Comparison of ENCODE assay signal across 14 cellular contexts in the genomic region with DNA sequence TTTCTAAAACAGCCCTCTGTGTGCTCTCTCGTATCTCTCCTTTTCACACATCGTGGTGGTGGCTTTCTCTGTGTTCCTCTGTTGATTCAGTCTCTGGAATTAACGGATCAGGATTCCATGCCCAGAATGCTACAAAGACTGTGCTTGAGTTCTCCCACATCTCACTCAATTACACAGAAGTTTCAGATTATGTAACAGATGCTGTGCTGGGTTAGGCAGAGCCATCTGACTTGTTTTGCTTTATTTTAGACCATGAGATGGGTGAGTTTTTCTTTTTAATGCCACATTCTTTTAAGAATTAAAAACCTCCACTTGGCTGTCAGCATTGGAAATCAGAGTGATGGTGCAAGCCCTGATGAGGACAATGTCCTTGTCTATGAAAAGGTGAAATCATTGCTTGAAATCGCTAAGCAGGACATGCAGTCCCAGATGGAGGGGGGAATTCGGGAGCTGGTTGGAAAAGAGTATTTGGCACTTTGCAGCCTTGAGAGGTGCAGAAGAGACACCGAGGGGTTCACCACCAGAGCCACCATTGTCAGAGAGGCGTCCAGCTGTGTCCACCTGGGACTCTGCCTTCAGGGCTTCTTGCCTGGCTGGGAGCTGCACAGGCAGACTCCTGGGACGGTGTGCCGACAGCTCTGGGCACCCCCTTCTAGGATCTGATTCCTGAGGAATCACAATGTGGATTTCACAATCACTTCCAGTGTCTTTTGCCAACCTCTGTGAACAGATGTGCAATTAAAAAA.
A peak's percentile ranks its signal among the peaks of the same experiment; 100 is the strongest.
DNase-seq lines count a peak whose midpoint lies in the region; ATAC-seq, FAIRE-seq and TF ChIP-seq lines count a peak whose summit lies in the region.
"Had no signal": no experiment of that assay in that cellular context is flagged by ENCODE, and none has a peak within 500 bp of the region (broad histone marks: within the 10 kb centered on the region; RNA-seq: fewer than 3 reads in every experiment).

No MANE protein-coding gene starts in this region.

- BruUV-seq in HepG2 (replicated peaks; lab: Mats Ljungman, UMichigan): no TSS peak

- no peaks in the 10 kb centered on the region for H4K20me1 ChIP-seq in HepG2 (ENCODE audit: insufficient read depth, low read length)

- TF ChIP-seq EP300 in HepG2 (IDR thresholded peaks at IDR 0.05; ENCODE audit: low read depth in 2 of 2, low read length in 2 of 2) (no peak), HepG2 (CRISPR knock-in tag; IDR thresholded peaks at IDR 0.05; ENCODE audit: borderline replicate concordance) (no peak)

- no peak overlapping the region for H3K9ac ChIP-seq in HepG2 (ENCODE audit: insufficient read depth, low read depth, low read length)

- DNase-seq in NCI-H1694 (lab: John Stamatoyannopoulos, UW): peak; percentile 44
- DNase-seq in coronary artery (ENCODE audit: low spot score): no peak
- DNase-seq in HepG2 (ENCODE audit: low spot score): no peak
- DNase-seq in superior temporal gyrus (ENCODE audit: extremely low spot score): peak; percentile 85
- DNase-seq in OCI-M1 (lab: John Stamatoyannopoulos, UW): no peak
- DNase-seq in T-helper 17 cell: no peak
- no peak for DNase-seq in NCI-H2081 treated with DMSO at 0.1 percent for 48 hours (lab: John Stamatoyannopoulos, UW)
- no peak for DNase-seq in NCI-H2081 (lab: John Stamatoyannopoulos, UW)
- DNase-seq: activated naive CD4-positive, alpha-beta T cell treated with anti-CD3 and anti-CD28 coated beads, Interleukin-2, amount 10 ng/mL, durations not matched to agents 7 days and 5 days; GOT3; mucosa of descending colon; NCI-H146 had no signal

- H3K27ac ChIP-seq in coronary artery (peak overlapping the region; percentile 33 to 66), HepG2 (ENCODE audit: extremely low read length, insufficient read depth, low read length) (no peak overlapping the region)

- H3K27me3 ChIP-seq in HepG2 (ENCODE audit: control insufficient read depth in 1 of 2, insufficient read depth in 2 of 2, low read length in 2 of 2): 0 out of 5 replicates have a peak, but pooled peaks cover 0 to 2% of the 10 kb centered on the region in 2 experiments

- no peak overlapping the region for H3K4me3 Mint-ChIP-seq in T-helper 17 cell
- H3K4me3 Mint-ChIP-seq: activated naive CD4-positive, alpha-beta T cell treated with anti-CD3 and anti-CD28 coated beads, Interleukin-2, amount 10 ng/mL, durations not matched to agents 7 days and 5 days; WTC11 had no signal

- H3K4me1 ChIP-seq in HepG2 (ENCODE audit: insufficient read depth, low read length): no peaks in the 10 kb centered on the region

- H3K4me3 ChIP-seq in coronary artery (no peak overlapping the region), HepG2 (replicated peaks in 1 of 3; ENCODE audit: insufficient read depth in 1 of 3, low read depth in 2 of 3, low read length in 3 of 3) (no peak overlapping the region)
- H3K4me3 ChIP-seq: mucosa of descending colon had no signal

- TF ChIP-seq POLR2A in HepG2 (IDR thresholded peaks at IDR 0.05; ENCODE audit: insufficient read depth in 1 of 2, low read depth in 2 of 2, low read length in 2 of 2): no peak

- no peak overlapping the region for H2AFZ ChIP-seq in HepG2 (ENCODE audit: low read length)

- POLR2A ChIA-PET in HepG2 (lab: Yijun Ruan, JAX): no interaction called here

- no peak for FAIRE-seq in HepG2 (lab: Jason Lieb, UNC)
- FAIRE-seq: endothelial cell of umbilical vein had no signal

- intact Hi-C loops in HepG2 (cut with micrococcal nuclease; ENCODE audit: unreplicated experiment): no loop called here

- in situ Hi-C loops in HepG2 (cut with HindIII; ENCODE audit: extremely low pct_ligation_motif_present, low pct_unique_long_range_greater_than_20kb): no loop called here

- no peaks in the 10 kb centered on the region for H3K4me1 Mint-ChIP-seq in T-helper 17 cell
- H3K4me1 Mint-ChIP-seq: activated naive CD4-positive, alpha-beta T cell treated with anti-CD3 and anti-CD28 coated beads, Interleukin-2, amount 10 ng/mL, durations not matched to agents 7 days and 5 days had no signal

- no peak overlapping the region for H3K27ac Mint-ChIP-seq in T-helper 17 cell
- H3K27ac Mint-ChIP-seq: activated naive CD4-positive, alpha-beta T cell treated with anti-CD3 and anti-CD28 coated beads, Interleukin-2, amount 10 ng/mL, durations not matched to agents 7 days and 5 days; WTC11 had no signal

- H3K36me3 ChIP-seq in HepG2 (replicated peaks in 1 of 2; ENCODE audit: control insufficient read depth in 1 of 2, insufficient read depth in 2 of 2, low read length in 2 of 2): no peaks in the 10 kb centered on the region

- H3K27me3 Mint-ChIP-seq in T-helper 17 cell: peaks cover 56% of the 10 kb centered on the region

- CTCF ChIA-PET in HepG2 (lab: Yijun Ruan, JAX; ENCODE audit: low intra/inter-chr PET ratio, low total read pairs): no interaction called here

- peaks cover 4% of the 10 kb centered on the region for H3K36me3 Mint-ChIP-seq in T-helper 17 cell (ENCODE audit: low read depth)
- H3K36me3 Mint-ChIP-seq: activated naive CD4-positive, alpha-beta T cell treated with anti-CD3 and anti-CD28 coated beads, Interleukin-2, amount 10 ng/mL, durations not matched to agents 7 days and 5 days; WTC11 had no signal

- ATAC-seq in HepG2: no peak
- ATAC-seq in T-helper 17 cell: no peak
- ATAC-seq: WTC11 had no signal

- no peak overlapping the region for H3K4me2 ChIP-seq in HepG2 (ENCODE audit: low read depth, low read length)

- 83% methylated on average over 8 of the region's 9 CpGs for WGBS in HepG2 (ENCODE audit: low lambda C conversion rate)

- H3K79me2 ChIP-seq in HepG2 (ENCODE audit: insufficient read depth, low read length): no peaks in the 10 kb centered on the region

- TF ChIP-seq CTCF in coronary artery (IDR thresholded peaks at IDR 0.05) (no peak), HepG2 (CRISPR knock-in tag; IDR thresholded peaks at IDR 0.05) (no peak)

- no peak for TF ChIP-seq RAD21 in HepG2 (CRISPR knock-in tag; IDR thresholded peaks at IDR 0.05)

- H3K9me3 ChIP-seq in HepG2 (ENCODE audit: low read length) (no peaks in the 10 kb centered on the region), T-helper 17 cell (ENCODE audit: control insufficient read depth, low read length, poor library complexity, severe bottlenecking) (no peaks in the 10 kb centered on the region)
- H3K9me3 ChIP-seq: mucosa of descending colon had no signal

TF ChIP-seq in HepG2, 621 proteins besides CTCF, POLR2A, EP300 and RAD21:
- no peak for TF ChIP-seq POGZ (CRISPR knock-in tag; IDR thresholded peaks at IDR 0.05)
- TF ChIP-seq ZNF790 (CRISPR knock-in tag; IDR thresholded peaks at IDR 0.05; ENCODE audit: borderline replicate concordance): no peak
- peak; percentile 52 for TF ChIP-seq CEBPB (IDR thresholded peaks at IDR 0.05; ENCODE audit: borderline replicate concordance, low read depth, low read length)
- TF ChIP-seq, protein P1, sequence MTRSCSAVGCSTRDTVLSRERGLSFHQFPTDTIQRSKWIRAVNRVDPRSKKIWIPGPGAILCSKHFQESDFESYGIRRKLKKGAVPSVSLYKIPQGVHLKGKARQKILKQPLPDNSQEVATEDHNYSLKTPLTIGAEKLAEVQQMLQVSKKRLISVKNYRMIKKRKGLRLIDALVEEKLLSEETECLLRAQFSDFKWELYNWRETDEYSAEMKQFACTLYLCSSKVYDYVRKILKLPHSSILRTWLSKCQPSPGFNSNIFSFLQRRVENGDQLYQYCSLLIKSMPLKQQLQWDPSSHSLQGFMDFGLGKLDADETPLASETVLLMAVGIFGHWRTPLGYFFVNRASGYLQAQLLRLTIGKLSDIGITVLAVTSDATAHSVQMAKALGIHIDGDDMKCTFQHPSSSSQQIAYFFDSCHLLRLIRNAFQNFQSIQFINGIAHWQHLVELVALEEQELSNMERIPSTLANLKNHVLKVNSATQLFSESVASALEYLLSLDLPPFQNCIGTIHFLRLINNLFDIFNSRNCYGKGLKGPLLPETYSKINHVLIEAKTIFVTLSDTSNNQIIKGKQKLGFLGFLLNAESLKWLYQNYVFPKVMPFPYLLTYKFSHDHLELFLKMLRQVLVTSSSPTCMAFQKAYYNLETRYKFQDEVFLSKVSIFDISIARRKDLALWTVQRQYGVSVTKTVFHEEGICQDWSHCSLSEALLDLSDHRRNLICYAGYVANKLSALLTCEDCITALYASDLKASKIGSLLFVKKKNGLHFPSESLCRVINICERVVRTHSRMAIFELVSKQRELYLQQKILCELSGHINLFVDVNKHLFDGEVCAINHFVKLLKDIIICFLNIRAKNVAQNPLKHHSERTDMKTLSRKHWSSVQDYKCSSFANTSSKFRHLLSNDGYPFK (CRISPR knock-in tag; IDR thresholded peaks at IDR 0.05; ENCODE audit: borderline replicate concordance): no peak

Comparison
In these comparisons a context has a peak if more than half of its experiments do, and no peak if none do; other contexts are left out.
1. DNase-seq: peak in NCI-H1694 (single experiment) and superior temporal gyrus (single experiment); none in coronary artery (single experiment), HepG2 (single experiment), OCI-M1 (single experiment), T-helper 17 cell (0 of 3), NCI-H2081 treated with DMSO at 0.1 percent for 48 hours (single experiment) and NCI-H2081 (0 of 2).